17 cellular contexts compared by ENCODE assay signal in genomic region chr7:19623676-19624075, GRCh38.
DNase-seq lines count a peak whose midpoint lies in the region; ATAC-seq, FAIRE-seq and TF ChIP-seq lines count a peak whose summit lies in the region.
"Had no signal": no experiment of that assay in that cellular context is flagged by ENCODE, and none has a peak within 500 bp of the region (broad histone marks: within the 10 kb centered on the region; RNA-seq: fewer than 3 reads in every experiment).

No MANE protein-coding gene starts in this region.

- H4K20me1 ChIP-seq in HCT116 (ENCODE audit: insufficient read depth) = no peaks in the 10 kb centered on the region
- H4K20me1 ChIP-seq: BLaER1 had no signal

- CTCF ChIA-PET in HCT116 (lab: Charles Lee) = no interaction called here

- H2AFZ ChIP-seq in HCT116 (ENCODE audit: low read depth, low read length, poor library complexity, severe bottlenecking) = peak overlapping the region; percentile 6

- DNase-seq in HCT116 (ENCODE audit: low read depth, low spot score) (no peak), choroid plexus epithelial cell (ENCODE audit: low read depth) (peak; percentile 33), fibroblast of pulmonary artery (ENCODE audit: low read depth) (peak; percentile 28), stromal cell of bone marrow (ENCODE audit: low read depth) (peak; percentile 48), HTR-8/SVneo (ENCODE audit: insufficient read length, low spot score) (no peak), putamen (ENCODE audit: low spot score) (no peak), mucosa of descending colon (no peak)
- DNase-seq: 8988T; AML-193; Caco-2; CD8-positive, alpha-beta memory T cell; DND-41; GDM1; HCEC 1CT had no signal

- no TSS peak for BruUV-seq in HCT116 (replicated peaks; lab: Mats Ljungman, UMichigan)

- FAIRE-seq in HTR-8/SVneo (lab: Jason Lieb, UNC) = no peak
- FAIRE-seq: GM19239, H1 had no signal

- POLR2A ChIA-PET in HCT116 (lab: Charles Lee) = no interaction called here

- H3K9me3 ChIP-seq in HCT116 (ENCODE audit: control insufficient read depth in 1 of 2, insufficient read depth in 1 of 2, low read depth in 1 of 2, low read length in 2 of 2) = no peaks in the 10 kb centered on the region
- H3K9me3 ChIP-seq in mucosa of descending colon = peaks cover 6% of the 10 kb centered on the region
- H3K9me3 ChIP-seq: BLaER1, Caco-2 had no signal

- intact Hi-C loops in HCT116 (cut with micrococcal nuclease) (no loop called here), mucosa of descending colon (cut with DNase I, micrococcal nuclease) (no loop called here)

- RAD21 ChIA-PET in HCT116 (lab: Charles Lee; ENCODE audit: low non-redundant PET in 1 of 2, low total read pairs in 2 of 2, uncharacterized antibody in 2 of 2, unreplicated experiment in 2 of 2) = no interaction called here

- no peak overlapping the region for H3K4me2 ChIP-seq in HCT116 (ENCODE audit: low read length)
- H3K4me2 ChIP-seq: BLaER1 had no signal

- no peak for ATAC-seq in HCT116
- no peak for ATAC-seq in mucosa of descending colon

- TF ChIP-seq POLR2A in HCT116 (IDR thresholded peaks at IDR 0.05; ENCODE audit: borderline replicate concordance, extremely low read depth, insufficient read depth, insufficient read length) = no peak

- H3K4me3 ChIP-seq in HCT116 (replicated peaks in 1 of 2; ENCODE audit: low read depth in 1 of 2, low read length in 2 of 2) = no peak overlapping the region
- H3K4me3 ChIP-seq in choroid plexus epithelial cell (ENCODE audit: low read depth, low read length) = no peak overlapping the region
- H3K4me3 ChIP-seq in fibroblast of pulmonary artery (replicated peaks; ENCODE audit: low read depth, low read length) = no peak overlapping the region
- no peak overlapping the region for H3K4me3 ChIP-seq in mucosa of descending colon
- H3K4me3 ChIP-seq: BLaER1 had no signal

- no peaks in the 10 kb centered on the region for H3K27me3 ChIP-seq in HCT116 (ENCODE audit: insufficient read depth, low read length)
- H3K27me3 ChIP-seq: BLaER1 had no signal

- H3K9me2 ChIP-seq in HCT116 (ENCODE audit: insufficient read depth) = no peaks in the 10 kb centered on the region

- no peak for TF ChIP-seq RAD21 in HCT116 (IDR thresholded peaks at IDR 0.05; ENCODE audit: low read depth)

- no peak overlapping the region for H3K9ac ChIP-seq in HCT116 (ENCODE audit: low read length)
- H3K9ac ChIP-seq: BLaER1 had no signal

- TF ChIP-seq CTCF in HCT116 (IDR thresholded peaks at IDR 0.05 in 2 of 3, conservative IDR thresholded peaks at IDR 0.05 in 1 of 3; ENCODE audit: borderline replicate concordance in 1 of 3, insufficient read depth in 1 of 3, low read depth in 2 of 3, low read length in 2 of 3) (no peak), choroid plexus epithelial cell (conservative IDR thresholded peaks at IDR 0.05; ENCODE audit: low read depth, low read length) (no peak), fibroblast of pulmonary artery (IDR thresholded peaks at IDR 0.05; ENCODE audit: low read length, missing control alignments) (no peak), mucosa of descending colon (IDR thresholded peaks at IDR 0.05) (no peak)

- H3K79me2 ChIP-seq in HCT116 (ENCODE audit: insufficient read depth, low read length) = no peaks in the 10 kb centered on the region

- H3K4me1 ChIP-seq in HCT116 (ENCODE audit: control insufficient read depth in 1 of 2, insufficient read depth in 2 of 2, low read length in 2 of 2) (peaks cover 0 to 6% of the 10 kb centered on the region in 2 experiments; a peak in 2 of 4 replicates), mucosa of descending colon (ENCODE audit: low read depth) (no peaks in the 10 kb centered on the region)
- H3K4me1 ChIP-seq: BLaER1, Caco-2 had no signal

- H3K36me3 ChIP-seq in HCT116 (ENCODE audit: control insufficient read depth in 1 of 2, insufficient read depth in 2 of 2, low read length in 2 of 2) = no peaks in the 10 kb centered on the region
- no peaks in the 10 kb centered on the region for H3K36me3 ChIP-seq in mucosa of descending colon (ENCODE audit: low read depth)
- H3K36me3 ChIP-seq: BLaER1 had no signal

- no peak overlapping the region for H3K27ac ChIP-seq in HCT116 (ENCODE audit: low read depth, low read length)
- H3K27ac ChIP-seq: BLaER1 had no signal

TF ChIP-seq in HCT116, 20 proteins besides CTCF, POLR2A, EP300 and RAD21:
- TF ChIP-seq EZH2 (IDR thresholded peaks at IDR 0.05) (no peak), ZBTB33 (IDR thresholded peaks at IDR 0.05; ENCODE audit: extremely low read depth, insufficient replicate concordance, low read length) (no peak), SRF (IDR thresholded peaks at IDR 0.05; ENCODE audit: low read depth) (no peak), EGR1 (IDR thresholded peaks at IDR 0.05; ENCODE audit: low read depth) (no peak), MAX (IDR thresholded peaks at IDR 0.05) (no peak), ZNF274 (IDR thresholded peaks at IDR 0.05; ENCODE audit: low read depth, low read length) (no peak), REST (IDR thresholded peaks at IDR 0.05; ENCODE audit: low read depth) (no peak), TCF7L2 (IDR thresholded peaks at IDR 0.05; ENCODE audit: borderline replicate concordance, extremely low read depth, insufficient read depth, insufficient read length) (no peak), CBX3 (IDR thresholded peaks at IDR 0.05; ENCODE audit: low read depth) (no peak), SIN3A (IDR thresholded peaks at IDR 0.05; ENCODE audit: low read depth) (no peak), POLR2AphosphoS5 (IDR thresholded peaks at IDR 0.05; ENCODE audit: low read depth, low read length) (no peak)

Comparison
In these comparisons a context has a peak if more than half of its experiments do, and no peak if none do; other contexts are left out.
1. DNase-seq: peak in choroid plexus epithelial cell (single experiment), fibroblast of pulmonary artery (single experiment) and stromal cell of bone marrow (single experiment); none in HCT116 (single experiment), HTR-8/SVneo (single experiment), putamen (single experiment) and mucosa of descending colon (0 of 3).